In the genomic region with DNA sequence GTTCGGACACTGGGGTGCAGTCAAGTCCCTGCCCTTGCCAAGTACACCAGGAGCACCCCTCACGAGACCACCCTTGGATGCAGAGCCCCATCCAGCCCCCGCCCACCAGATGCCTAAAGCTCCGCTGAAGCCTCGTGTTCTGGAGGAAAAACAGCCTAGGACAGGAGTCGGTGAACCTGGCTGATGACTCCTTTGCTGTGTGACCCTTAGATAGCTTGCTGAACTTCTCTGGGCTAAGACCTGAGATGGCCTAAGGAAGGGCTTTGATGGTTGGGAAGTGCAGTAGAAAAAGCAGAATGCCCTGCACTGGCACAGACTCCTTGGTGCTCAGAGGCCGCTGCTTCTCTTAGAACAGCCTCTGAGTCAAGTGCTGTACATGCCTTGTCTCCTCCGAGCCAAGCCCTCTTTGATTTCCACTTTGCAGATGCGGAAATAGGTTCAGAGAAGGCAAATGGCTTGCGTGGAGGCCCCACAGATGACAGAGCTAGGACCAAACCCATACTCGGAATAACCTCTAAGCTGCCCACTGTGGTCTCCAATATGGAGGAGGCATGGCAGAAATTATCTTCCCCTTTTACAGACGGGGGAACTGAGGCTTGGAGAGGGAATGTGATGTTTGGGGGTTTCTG, we compare ENCODE assay signal across 13 cellular contexts. TPM values are rescaled to one million over a fixed set of nuclear protein-coding genes. Genes with fewer than 3 reads are reported as not detected.
DNase-seq lines count a peak whose midpoint lies in the region; ATAC-seq and TF ChIP-seq lines count a peak whose summit lies in the region.
"Had no signal": no experiment of that assay in that cellular context is flagged by ENCODE, and none has a peak within 500 bp of the region (broad histone marks: within the 10 kb centered on the region; RNA-seq: fewer than 3 reads in every experiment).

No MANE protein-coding gene starts in this region.

- ATAC-seq in GM19328 (IDR thresholded peaks at IDR 0.05; ENCODE audit: unreplicated experiment), result no peak
- ATAC-seq in GM21825 (IDR thresholded peaks at IDR 0.05; ENCODE audit: unreplicated experiment), result no peak

- H3K27me3 ChIP-seq in GM23248 (replicated peaks; ENCODE audit: insufficient read depth) (peaks cover 23% of the 10 kb centered on the region), adrenal gland (no peaks in the 10 kb centered on the region), dorsolateral prefrontal cortex (peaks cover 0 to 8% (median 0%) of the 10 kb centered on the region in 45 donors), neuronal stem cell (ENCODE audit: control insufficient read depth in 3 of 3, insufficient read depth in 3 of 3, low read depth in 1 of 3, low read length in 3 of 3) (peaks cover 0 to 26% (median 0%) of the 10 kb centered on the region in 3 experiments)
- H3K27me3 ChIP-seq: BLaER1 had no signal

- H2BK12ac ChIP-seq in neuronal stem cell (ENCODE audit: low read length), result peak overlapping the region; percentile 77

- H3K9ac ChIP-seq in GM23248 (no peak overlapping the region), neuronal stem cell (ENCODE audit: low read depth, low read length, poor library complexity) (no peak overlapping the region)
- H3K9ac ChIP-seq: BLaER1 had no signal

- TF ChIP-seq CTCF in adrenal gland (IDR thresholded peaks at IDR 0.05), result no peak
- no peak for TF ChIP-seq CTCF in dorsolateral prefrontal cortex (IDR thresholded peaks at IDR 0.05 in 54 of 56, conservative IDR thresholded peaks at IDR 0.05 in 2 of 56; ENCODE audit: low read depth in 1 of 56, partially characterized antibody in 56 of 56)

- no peaks in the 10 kb centered on the region for H3K9me3 ChIP-seq in GM23248 (ENCODE audit: low read depth)
- no peaks in the 10 kb centered on the region for H3K9me3 ChIP-seq in adrenal gland (replicated peaks in 1 of 3)
- no peaks in the 10 kb centered on the region for H3K9me3 ChIP-seq in neuronal stem cell (replicated peaks in 1 of 2; ENCODE audit: control insufficient read depth in 2 of 2, insufficient read depth in 1 of 2, low read depth in 1 of 2, low read length in 2 of 2)
- H3K9me3 ChIP-seq: BLaER1, Caco-2 had no signal

- H3K4me3 ChIP-seq in GM23248 (no peak overlapping the region), adrenal gland (no peak overlapping the region), dorsolateral prefrontal cortex (peak overlapping the region in 5 of 59 donors; percentile 7 to 26 (median 15)), neuronal stem cell (ENCODE audit: low read length in 2 of 2) (no peak overlapping the region)
- H3K4me3 ChIP-seq: BLaER1 had no signal

- in situ Hi-C loops in GM23248 (cut with MboI), result no loop called here

- H3K27ac ChIP-seq in GM23248 (no peak overlapping the region), adrenal gland (peak overlapping the region in 3 of 5 donors; percentile 32 to 88 (median 54)), dorsolateral prefrontal cortex (peak overlapping the region; percentile 29 to 99 (median 95)), neuronal stem cell (replicated peaks; ENCODE audit: low read length) (peak overlapping the region; percentile 32)
- H3K27ac ChIP-seq: BLaER1 had no signal

- no peak overlapping the region for H3K23ac ChIP-seq in neuronal stem cell (ENCODE audit: low read depth, low read length, poor library complexity)

- H3K9me2 ChIP-seq in GM23248 (ENCODE audit: insufficient read depth), result no peaks in the 10 kb centered on the region

- H2AFZ ChIP-seq in GM23248 (no peak overlapping the region), neuronal stem cell (ENCODE audit: low read length) (no peak overlapping the region)

- H4K91ac ChIP-seq in neuronal stem cell (ENCODE audit: low read depth, low read length, poor library complexity), result peak overlapping the region; percentile 1

- H4K8ac ChIP-seq in neuronal stem cell (ENCODE audit: low read depth, low read length), result no peak overlapping the region

- peak overlapping the region; percentile 30 for H2AK5ac ChIP-seq in neuronal stem cell (ENCODE audit: low read depth, low read length)

- DNase-seq in GM23248 (peak; percentile 33), adrenal gland (peak in 1 of 7 donors; percentile 27), dorsolateral prefrontal cortex (no peak), neuronal stem cell (ENCODE audit: low spot score) (no peak), NCI-H1105 treated with DMSO at 0.1 percent for 48 hours (lab: John Stamatoyannopoulos, UW) (no peak)
- DNase-seq: AML-193; Caco-2; CD8-positive, alpha-beta memory T cell; DND-41; GDM1 had no signal

- intact Hi-C loops in adrenal gland (cut with DNase I) (no loop called here), dorsolateral prefrontal cortex (cut with DNase I) (loop anchor here (1.0 to 5.0 kb wide), 3 partner anchors 87 to 99 kb away; a partner anchor contains a TSS)

- no peaks in the 10 kb centered on the region for H3K79me1 ChIP-seq in neuronal stem cell (ENCODE audit: low read depth, low read length)

- no peak for TF ChIP-seq POLR2A in adrenal gland (IDR thresholded peaks at IDR 0.05)

- peaks cover 4% of the 10 kb centered on the region; the same call in 1 of the 2 replicates for H3F3A ChIP-seq in GM23248 (ENCODE audit: insufficient read depth)

- no peaks in the 10 kb centered on the region for H3K79me2 ChIP-seq in GM23248 (ENCODE audit: insufficient read depth)

- H3K18ac ChIP-seq in neuronal stem cell (ENCODE audit: low read length), result peak overlapping the region; percentile 92

- H3K36me3 ChIP-seq in GM23248 (ENCODE audit: low read depth), result no peaks in the 10 kb centered on the region
- no peaks in the 10 kb centered on the region for H3K36me3 ChIP-seq in adrenal gland (replicated peaks in 1 of 2)
- H3K36me3 ChIP-seq in neuronal stem cell (replicated peaks in 1 of 2; ENCODE audit: control insufficient read depth in 2 of 2, insufficient read depth in 2 of 2, low read length in 2 of 2), result no peaks in the 10 kb centered on the region
- H3K36me3 ChIP-seq: BLaER1 had no signal

- no peak overlapping the region for H3K14ac ChIP-seq in neuronal stem cell (ENCODE audit: low read length)

- H4K20me1 ChIP-seq in GM23248 (ENCODE audit: insufficient read depth), result no peaks in the 10 kb centered on the region
- H4K20me1 ChIP-seq: BLaER1 had no signal

- no peak overlapping the region for H3K4ac ChIP-seq in neuronal stem cell (ENCODE audit: low read length)

- WGBS in GM23248 (ENCODE audit: low coverage in 1 of 2, low lambda C conversion rate in 2 of 2, missing lambda C conversion rate in 2 of 2), 2 experiments, result 46% methylated on average over 12 of the region's 12 CpGs
- 73 to 85% (median 79%) methylated on average over 6 to 12 of the region's 12 CpGs for WGBS in adrenal gland, 4 donors
- no CpG with 5 or more reads among the region's 12 CpGs for WGBS in neuronal stem cell (ENCODE audit: extremely low coverage in 2 of 2, insufficient read length in 2 of 2, insufficient replicate concordance in 1 of 2), 2 donors

- peak overlapping the region; percentile 55 for H2BK5ac ChIP-seq in neuronal stem cell (ENCODE audit: low read length)

- H3K4me1 ChIP-seq in GM23248 (ENCODE audit: insufficient read depth), result no peaks in the 10 kb centered on the region
- peaks cover 13% of the 10 kb centered on the region in 2 donors for H3K4me1 ChIP-seq in adrenal gland (replicated peaks in 1 of 2)
- H3K4me1 ChIP-seq in neuronal stem cell (ENCODE audit: control insufficient read depth in 2 of 2, insufficient read depth in 1 of 2, low read depth in 1 of 2, low read length in 2 of 2), result peaks cover 3 to 34% of the 10 kb centered on the region in 2 donors
- H3K4me1 ChIP-seq: Caco-2 had no signal

- H2BK15ac ChIP-seq in neuronal stem cell (ENCODE audit: low read length), result peak overlapping the region; percentile 93

- H2BK120ac ChIP-seq in neuronal stem cell (ENCODE audit: low read depth, low read length), result peak overlapping the region; percentile 78

- H3K4me2 ChIP-seq in GM23248 (ENCODE audit: unreplicated experiment) (no peak overlapping the region), neuronal stem cell (ENCODE audit: insufficient read depth, low read length, poor library complexity, severe bottlenecking) (no peak overlapping the region)
- H3K4me2 ChIP-seq: BLaER1 had no signal

RNA-seq across cellular contexts. Expression of a gene that starts 52.3 kb away (rescaled TPM):
- total RNA-seq in GM23248 (2014; rRNA removed; shearing (Covaris generic)), result 11.8 and 80.1 TPM in 2 replicates
- polyA plus RNA-seq in GM23248 (2016; fragmentation: Nextera tagmentation; extraction: Ambion mirVana) (6.7 and 7.2 TPM in 2 replicates), adrenal gland (10 to 100 TPM; 35.0 to 73.6 (median 39.1) TPM)
- total RNA-seq in adrenal gland (100 to 1,000 TPM in 1 of 8 donors, 10 to 100 TPM in 7; 10.8 to 194 (median 19.1) TPM), dorsolateral prefrontal cortex (10 to 100 TPM; 11.9 to 45.9 (median 24.6) TPM)
- polyA plus RNA-seq in neuronal stem cell (2013, experiment 1 of 2), result 25.4 TPM
- polyA plus RNA-seq in neuronal stem cell (2013, experiment 2 of 2), result 26.4 TPM

RNA-seq across cellular contexts. Expression of a gene that starts 52.6 kb away (rescaled TPM):
- total RNA-seq in GM23248 (2014; rRNA removed; shearing (Covaris generic)), result 6.7 and 12.8 TPM in 2 replicates
- polyA plus RNA-seq in GM23248 (2016; fragmentation: Nextera tagmentation; extraction: Ambion mirVana), result 25.4 and 26.8 TPM in 2 replicates
- 100 to 1,000 TPM in 3 of 8 donors, 10 to 100 TPM in 5; 74.2 to 238 (median 89.0) TPM for total RNA-seq in adrenal gland
- 100 to 1,000 TPM in 1 of 3 donors, 10 to 100 TPM in 2; 52.3 to 119 (median 84.0) TPM for polyA plus RNA-seq in adrenal gland
- 10 to 100 TPM; 17.6 to 53.8 (median 31.3) TPM for total RNA-seq in dorsolateral prefrontal cortex
- polyA plus RNA-seq in neuronal stem cell (2013, experiment 1 of 2), result 27.4 TPM
- polyA plus RNA-seq in neuronal stem cell (2013, experiment 2 of 2), result 27.9 TPM

Comparison
In these comparisons a context has a peak if more than half of its experiments do, and no peak if none do; other contexts are left out.
1. intact Hi-C loops: an anchor here in dorsolateral prefrontal cortex (1.0 to 5.0 kb wide); none called in adrenal gland.